Comparison of ENCODE assay signal across 17 cellular contexts in the genomic region with DNA sequence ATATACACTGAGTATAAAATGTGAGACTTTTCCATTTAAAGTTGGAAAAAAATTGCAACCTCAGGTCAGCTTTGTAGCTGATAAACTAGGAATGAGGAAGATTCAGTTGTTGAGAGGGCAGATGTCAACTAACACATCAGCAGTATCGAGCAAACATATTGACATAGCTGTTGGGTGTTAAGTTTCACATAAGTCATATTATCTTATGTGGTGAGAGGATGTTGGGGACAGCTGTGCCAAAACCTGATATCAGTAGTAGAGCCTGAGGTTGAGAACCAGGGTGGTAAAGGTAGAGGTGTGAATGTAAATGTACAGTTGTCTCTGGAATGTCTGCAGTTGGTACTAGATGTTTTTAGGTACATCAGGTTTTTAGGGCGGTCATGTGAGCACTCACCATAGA. TPM values are rescaled to one million over a fixed set of nuclear protein-coding genes. Genes with fewer than 3 reads are reported as not detected.
A peak's percentile ranks its signal among the peaks of the same experiment; 100 is the strongest.
DNase-seq lines count a peak whose midpoint lies in the region; ATAC-seq, FAIRE-seq and TF ChIP-seq lines count a peak whose summit lies in the region.
"Had no signal": no experiment of that assay in that cellular context is flagged by ENCODE, and none has a peak within 500 bp of the region (broad histone marks: within the 10 kb centered on the region; RNA-seq: fewer than 3 reads in every experiment).

No MANE protein-coding gene starts in this region.

- no peaks in the 10 kb centered on the region for H3K27me3 ChIP-seq in bronchial epithelial cell (ENCODE audit: control insufficient read depth, insufficient read depth, low read length)
- H3K27me3 ChIP-seq in psoas muscle (ENCODE audit: insufficient read depth in 3 of 3, low read length in 2 of 3), result no peaks in the 10 kb centered on the region
- H3K27me3 ChIP-seq: neutrophil had no signal

- no peak for DNase-seq in activated T-cell treated with anti-CD3 and anti-CD28 coated beads, Interleukin-2, amount 50 U/mL, for 72 hours
- no peak for DNase-seq in activated T-cell treated with anti-CD3 and anti-CD28 coated beads, Interleukin-2, amount 50 U/mL, for 1 hour
- peak; percentile 51 for DNase-seq in NCI-H2171 (lab: John Stamatoyannopoulos, UW)
- DNase-seq in bronchial epithelial cell (ENCODE audit: low read depth), result peak; percentile 15
- DNase-seq in psoas muscle, result no peak
- no peak for DNase-seq in T-helper 1 cell
- no peak for DNase-seq in NCI-H1417 treated with DMSO at 0.1 percent for 48 hours (lab: John Stamatoyannopoulos, UW)
- DNase-seq in GM10248 (ENCODE audit: extremely low spot score), result no peak
- DNase-seq: activated B cell treated with CpG ODN at 0.5 μM for 24 hours; activated T-cell treated with anti-CD3 and anti-CD28 coated beads for 4 hours; anterior cingulate cortex; effector CD4-positive, alpha-beta T cell; EL; NCI-H526 treated with DMSO at 0.1 percent for 48 hours had no signal

- POLR2A ChIA-PET in GM10248 (lab: Yijun Ruan, JAX), result no interaction called here

- H3K36me3 ChIP-seq in bronchial epithelial cell (ENCODE audit: control insufficient read depth, insufficient read depth, low read length), result no peaks in the 10 kb centered on the region
- peaks cover 0 to 2% of the 10 kb centered on the region in 2 donors for H3K36me3 ChIP-seq in psoas muscle (ENCODE audit: insufficient read depth in 1 of 2, low read depth in 1 of 2)

- intact Hi-C loops in psoas muscle (cut with DNase I), result no loop called here

- H3K4me3 ChIP-seq in bronchial epithelial cell (ENCODE audit: low read depth, low read length) (no peak overlapping the region), psoas muscle (peak overlapping the region; percentile 20)

- TF ChIP-seq CTCF in bronchial epithelial cell (IDR thresholded peaks at IDR 0.05; ENCODE audit: insufficient read depth, low read length, severe bottlenecking) (no peak), psoas muscle (IDR thresholded peaks at IDR 0.05) (no peak), GM10248 (IDR thresholded peaks at IDR 0.05; ENCODE audit: control extremely low read depth, extremely low read depth, low read depth, missing control alignments) (no peak)

- no peaks in the 10 kb centered on the region for H3K9me3 Mint-ChIP-seq in activated T-cell treated with anti-CD3 and anti-CD28 coated beads, Interleukin-2, amount 50 U/mL, for 72 hours
- H3K9me3 Mint-ChIP-seq: activated B cell treated with CpG ODN at 0.5 μM for 24 hours had no signal

- no peak overlapping the region for H3K27ac Mint-ChIP-seq in activated T-cell treated with anti-CD3 and anti-CD28 coated beads, Interleukin-2, amount 50 U/mL, for 72 hours
- H3K27ac Mint-ChIP-seq: activated B cell treated with CpG ODN at 0.5 μM for 24 hours had no signal

- H3K4me1 Mint-ChIP-seq in activated T-cell treated with anti-CD3 and anti-CD28 coated beads, Interleukin-2, amount 50 U/mL, for 72 hours (ENCODE audit: low read depth), result peaks cover 32% of the 10 kb centered on the region

- no peak overlapping the region for H3K4me3 Mint-ChIP-seq in activated T-cell treated with anti-CD3 and anti-CD28 coated beads, Interleukin-2, amount 50 U/mL, for 72 hours
- H3K4me3 Mint-ChIP-seq: activated B cell treated with CpG ODN at 0.5 μM for 24 hours had no signal

- H3K4me1 ChIP-seq in psoas muscle, result peaks cover 84% of the 10 kb centered on the region

- WGBS in psoas muscle, 3 donors, result 50 to 69% (median 54%) methylated on average over 2 of the region's 2 CpGs

- H3K27me3 Mint-ChIP-seq in activated T-cell treated with anti-CD3 and anti-CD28 coated beads, Interleukin-2, amount 50 U/mL, for 72 hours (ENCODE audit: low read depth), result no peaks in the 10 kb centered on the region
- H3K27me3 Mint-ChIP-seq: activated B cell treated with CpG ODN at 0.5 μM for 24 hours had no signal

- H3K36me3 Mint-ChIP-seq in activated T-cell treated with anti-CD3 and anti-CD28 coated beads, Interleukin-2, amount 50 U/mL, for 72 hours (ENCODE audit: insufficient read depth in 2 of 2), result peaks cover 0 to 3% of the 10 kb centered on the region in 2 donors

- no peaks in the 10 kb centered on the region for H3K9me3 ChIP-seq in psoas muscle
- H3K9me3 ChIP-seq: neutrophil had no signal

- CTCF ChIA-PET in GM10248 (lab: Yijun Ruan, JAX), result interaction anchor here (1.5 kb wide), 1 partner anchor 16 kb away, joined by 4 read pairs; no protein-coding TSS in a partner anchor

- H3K27ac ChIP-seq in psoas muscle, result peak overlapping the region; percentile 86
- H3K27ac ChIP-seq: neutrophil had no signal

- FAIRE-seq in bronchial epithelial cell (lab: Jason Lieb, UNC), result no peak
- FAIRE-seq: frontal cortex, GM18507 had no signal

- ATAC-seq in activated T-cell treated with anti-CD3 and anti-CD28 coated beads, Interleukin-2, amount 50 U/mL, for 72 hours (replicated peaks in 1 of 2), result peak; percentile 57 to 66
- ATAC-seq in psoas muscle, result peak in 2 of 4 donors; percentile 30 to 31

RNA-seq across cellular contexts. Expression of a gene that starts 5.0 kb away (rescaled TPM):
- total RNA-seq in activated T-cell treated with anti-CD3 and anti-CD28 coated beads, Interleukin-2, amount 50 U/mL, for 72 hours, result 10 to 100 TPM; 15.0 to 16.0 TPM
- total RNA-seq in bronchial epithelial cell (26.5 and 29.5 TPM in 2 replicates), psoas muscle (10 to 100 TPM; 25.7 to 81.4 (median 53.1) TPM)
- polyA plus RNA-seq in psoas muscle, result 100 to 1,000 TPM in 1 of 3 donors, 10 to 100 TPM in 2; 20.9 to 115 (median 57.3) TPM

Comparison
In these comparisons a context has a peak if more than half of its experiments do, and no peak if none do; other contexts are left out.
1. DNase-seq: peak in NCI-H2171 (single experiment) and bronchial epithelial cell (single experiment); none in activated T-cell treated with anti-CD3 and anti-CD28 coated beads, Interleukin-2, amount 50 U/mL, for 72 hours (0 of 2), activated T-cell treated with anti-CD3 and anti-CD28 coated beads, Interleukin-2, amount 50 U/mL, for 1 hour (single experiment), psoas muscle (0 of 2), T-helper 1 cell (0 of 5), NCI-H1417 treated with DMSO at 0.1 percent for 48 hours (single experiment) and GM10248 (single experiment).